2 cellular contexts compared by ENCODE assay signal in genomic region chr12:110906088-110906487, GRCh38.
A peak's percentile ranks its signal among the peaks of the same experiment; 100 is the strongest.
TF ChIP-seq lines count a peak whose summit lies in the region.

No MANE protein-coding gene starts in this region.

TF ChIP-seq in HEK293, 187 proteins besides CTCF, POLR2A, EP300 and RAD21 (continues in another document):
- TF ChIP-seq KLF10 (tag by site-specific recombination; IDR thresholded peaks at IDR 0.05) (no peak), ZNF621 (tag by site-specific recombination; IDR thresholded peaks at IDR 0.05) (no peak), ZNF350 (tag by site-specific recombination; IDR thresholded peaks at IDR 0.05) (no peak), ZNF214 (tag by site-specific recombination; IDR thresholded peaks at IDR 0.05; ENCODE audit: borderline replicate concordance) (no peak), ZEB2 (tag by site-specific recombination; IDR thresholded peaks at IDR 0.05) (no peak), ZNF132 (tag by site-specific recombination; IDR thresholded peaks at IDR 0.05; ENCODE audit: borderline replicate concordance) (no peak), ZBTB49 (tag by site-specific recombination; IDR thresholded peaks at IDR 0.05; ENCODE audit: low read depth) (no peak), ZNF280D (tag by site-specific recombination; IDR thresholded peaks at IDR 0.05) (no peak), REPIN1 (tag by site-specific recombination; IDR thresholded peaks at IDR 0.05; ENCODE audit: low read depth) (no peak), GLI2 (tag by site-specific recombination; IDR thresholded peaks at IDR 0.05; ENCODE audit: borderline replicate concordance, low read depth) (no peak), ZNF335 (tag by site-specific recombination; conservative IDR thresholded peaks at IDR 0.05) (no peak), ZNF530 (tag by site-specific recombination; IDR thresholded peaks at IDR 0.05; ENCODE audit: low read depth) (no peak), ZBTB48 (tag by site-specific recombination; IDR thresholded peaks at IDR 0.05) (no peak), SCRT2 (tag by site-specific recombination; IDR thresholded peaks at IDR 0.05) (peak; percentile 77), ZNF544 (tag by site-specific recombination; IDR thresholded peaks at IDR 0.05) (no peak), ZSCAN23 (tag by site-specific recombination; IDR thresholded peaks at IDR 0.05) (no peak), ZFHX2 (tag by site-specific recombination; conservative IDR thresholded peaks at IDR 0.05) (no peak), ZNF202 (tag by site-specific recombination; IDR thresholded peaks at IDR 0.05; ENCODE audit: borderline replicate concordance) (no peak)
- TF ChIP-seq, protein P1, sequence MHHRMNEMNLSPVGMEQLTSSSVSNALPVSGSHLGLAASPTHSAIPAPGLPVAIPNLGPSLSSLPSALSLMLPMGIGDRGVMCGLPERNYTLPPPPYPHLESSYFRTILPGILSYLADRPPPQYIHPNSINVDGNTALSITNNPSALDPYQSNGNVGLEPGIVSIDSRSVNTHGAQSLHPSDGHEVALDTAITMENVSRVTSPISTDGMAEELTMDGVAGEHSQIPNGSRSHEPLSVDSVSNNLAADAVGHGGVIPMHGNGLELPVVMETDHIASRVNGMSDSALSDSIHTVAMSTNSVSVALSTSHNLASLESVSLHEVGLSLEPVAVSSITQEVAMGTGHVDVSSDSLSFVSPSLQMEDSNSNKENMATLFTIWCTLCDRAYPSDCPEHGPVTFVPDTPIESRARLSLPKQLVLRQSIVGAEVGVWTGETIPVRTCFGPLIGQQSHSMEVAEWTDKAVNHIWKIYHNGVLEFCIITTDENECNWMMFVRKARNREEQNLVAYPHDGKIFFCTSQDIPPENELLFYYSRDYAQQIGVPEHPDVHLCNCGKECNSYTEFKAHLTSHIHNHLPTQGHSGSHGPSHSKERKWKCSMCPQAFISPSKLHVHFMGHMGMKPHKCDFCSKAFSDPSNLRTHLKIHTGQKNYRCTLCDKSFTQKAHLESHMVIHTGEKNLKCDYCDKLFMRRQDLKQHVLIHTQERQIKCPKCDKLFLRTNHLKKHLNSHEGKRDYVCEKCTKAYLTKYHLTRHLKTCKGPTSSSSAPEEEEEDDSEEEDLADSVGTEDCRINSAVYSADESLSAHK (tag by site-specific recombination; IDR thresholded peaks at IDR 0.05) = no peak
- TF ChIP-seq, protein P2, sequence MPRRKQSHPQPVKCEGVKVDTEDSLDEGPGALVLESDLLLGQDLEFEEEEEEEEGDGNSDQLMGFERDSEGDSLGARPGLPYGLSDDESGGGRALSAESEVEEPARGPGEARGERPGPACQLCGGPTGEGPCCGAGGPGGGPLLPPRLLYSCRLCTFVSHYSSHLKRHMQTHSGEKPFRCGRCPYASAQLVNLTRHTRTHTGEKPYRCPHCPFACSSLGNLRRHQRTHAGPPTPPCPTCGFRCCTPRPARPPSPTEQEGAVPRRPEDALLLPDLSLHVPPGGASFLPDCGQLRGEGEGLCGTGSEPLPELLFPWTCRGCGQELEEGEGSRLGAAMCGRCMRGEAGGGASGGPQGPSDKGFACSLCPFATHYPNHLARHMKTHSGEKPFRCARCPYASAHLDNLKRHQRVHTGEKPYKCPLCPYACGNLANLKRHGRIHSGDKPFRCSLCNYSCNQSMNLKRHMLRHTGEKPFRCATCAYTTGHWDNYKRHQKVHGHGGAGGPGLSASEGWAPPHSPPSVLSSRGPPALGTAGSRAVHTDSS (tag by site-specific recombination; IDR thresholded peaks at IDR 0.05) = peak; percentile 50; the same call in 1 of the 2 replicates

TF ChIP-seq in K562, 482 proteins besides CTCF, POLR2A, EP300 and RAD21:
- TF ChIP-seq, protein P3, sequence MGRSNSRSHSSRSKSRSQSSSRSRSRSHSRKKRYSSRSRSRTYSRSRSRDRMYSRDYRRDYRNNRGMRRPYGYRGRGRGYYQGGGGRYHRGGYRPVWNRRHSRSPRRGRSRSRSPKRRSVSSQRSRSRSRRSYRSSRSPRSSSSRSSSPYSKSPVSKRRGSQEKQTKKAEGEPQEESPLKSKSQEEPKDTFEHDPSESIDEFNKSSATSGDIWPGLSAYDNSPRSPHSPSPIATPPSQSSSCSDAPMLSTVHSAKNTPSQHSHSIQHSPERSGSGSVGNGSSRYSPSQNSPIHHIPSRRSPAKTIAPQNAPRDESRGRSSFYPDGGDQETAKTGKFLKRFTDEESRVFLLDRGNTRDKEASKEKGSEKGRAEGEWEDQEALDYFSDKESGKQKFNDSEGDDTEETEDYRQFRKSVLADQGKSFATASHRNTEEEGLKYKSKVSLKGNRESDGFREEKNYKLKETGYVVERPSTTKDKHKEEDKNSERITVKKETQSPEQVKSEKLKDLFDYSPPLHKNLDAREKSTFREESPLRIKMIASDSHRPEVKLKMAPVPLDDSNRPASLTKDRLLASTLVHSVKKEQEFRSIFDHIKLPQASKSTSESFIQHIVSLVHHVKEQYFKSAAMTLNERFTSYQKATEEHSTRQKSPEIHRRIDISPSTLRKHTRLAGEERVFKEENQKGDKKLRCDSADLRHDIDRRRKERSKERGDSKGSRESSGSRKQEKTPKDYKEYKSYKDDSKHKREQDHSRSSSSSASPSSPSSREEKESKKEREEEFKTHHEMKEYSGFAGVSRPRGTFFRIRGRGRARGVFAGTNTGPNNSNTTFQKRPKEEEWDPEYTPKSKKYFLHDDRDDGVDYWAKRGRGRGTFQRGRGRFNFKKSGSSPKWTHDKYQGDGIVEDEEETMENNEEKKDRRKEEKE (IDR thresholded peaks at IDR 0.05; ENCODE audit: borderline replicate concordance in 1 of 2, control insufficient read depth in 1 of 2, low read depth in 2 of 2, low read length in 1 of 2) = no peak
- TF ChIP-seq SMARCB1 (IDR thresholded peaks at IDR 0.05; ENCODE audit: insufficient read length, low read depth) (no peak), CUX1 (CRISPR knock-in tag; IDR thresholded peaks at IDR 0.05) (no peak), XRCC5 (IDR thresholded peaks at IDR 0.05; ENCODE audit: low read depth, low read length) (no peak), YY1 (IDR thresholded peaks at IDR 0.05; ENCODE audit: borderline replicate concordance in 1 of 3, control insufficient read depth in 1 of 3, extremely low read depth in 1 of 3, insufficient read depth in 3 of 3, insufficient read length in 1 of 3, insufficient replicate concordance in 2 of 3, low read depth in 1 of 3, low read length in 2 of 3) (no peak)
- TF ChIP-seq, protein P4, sequence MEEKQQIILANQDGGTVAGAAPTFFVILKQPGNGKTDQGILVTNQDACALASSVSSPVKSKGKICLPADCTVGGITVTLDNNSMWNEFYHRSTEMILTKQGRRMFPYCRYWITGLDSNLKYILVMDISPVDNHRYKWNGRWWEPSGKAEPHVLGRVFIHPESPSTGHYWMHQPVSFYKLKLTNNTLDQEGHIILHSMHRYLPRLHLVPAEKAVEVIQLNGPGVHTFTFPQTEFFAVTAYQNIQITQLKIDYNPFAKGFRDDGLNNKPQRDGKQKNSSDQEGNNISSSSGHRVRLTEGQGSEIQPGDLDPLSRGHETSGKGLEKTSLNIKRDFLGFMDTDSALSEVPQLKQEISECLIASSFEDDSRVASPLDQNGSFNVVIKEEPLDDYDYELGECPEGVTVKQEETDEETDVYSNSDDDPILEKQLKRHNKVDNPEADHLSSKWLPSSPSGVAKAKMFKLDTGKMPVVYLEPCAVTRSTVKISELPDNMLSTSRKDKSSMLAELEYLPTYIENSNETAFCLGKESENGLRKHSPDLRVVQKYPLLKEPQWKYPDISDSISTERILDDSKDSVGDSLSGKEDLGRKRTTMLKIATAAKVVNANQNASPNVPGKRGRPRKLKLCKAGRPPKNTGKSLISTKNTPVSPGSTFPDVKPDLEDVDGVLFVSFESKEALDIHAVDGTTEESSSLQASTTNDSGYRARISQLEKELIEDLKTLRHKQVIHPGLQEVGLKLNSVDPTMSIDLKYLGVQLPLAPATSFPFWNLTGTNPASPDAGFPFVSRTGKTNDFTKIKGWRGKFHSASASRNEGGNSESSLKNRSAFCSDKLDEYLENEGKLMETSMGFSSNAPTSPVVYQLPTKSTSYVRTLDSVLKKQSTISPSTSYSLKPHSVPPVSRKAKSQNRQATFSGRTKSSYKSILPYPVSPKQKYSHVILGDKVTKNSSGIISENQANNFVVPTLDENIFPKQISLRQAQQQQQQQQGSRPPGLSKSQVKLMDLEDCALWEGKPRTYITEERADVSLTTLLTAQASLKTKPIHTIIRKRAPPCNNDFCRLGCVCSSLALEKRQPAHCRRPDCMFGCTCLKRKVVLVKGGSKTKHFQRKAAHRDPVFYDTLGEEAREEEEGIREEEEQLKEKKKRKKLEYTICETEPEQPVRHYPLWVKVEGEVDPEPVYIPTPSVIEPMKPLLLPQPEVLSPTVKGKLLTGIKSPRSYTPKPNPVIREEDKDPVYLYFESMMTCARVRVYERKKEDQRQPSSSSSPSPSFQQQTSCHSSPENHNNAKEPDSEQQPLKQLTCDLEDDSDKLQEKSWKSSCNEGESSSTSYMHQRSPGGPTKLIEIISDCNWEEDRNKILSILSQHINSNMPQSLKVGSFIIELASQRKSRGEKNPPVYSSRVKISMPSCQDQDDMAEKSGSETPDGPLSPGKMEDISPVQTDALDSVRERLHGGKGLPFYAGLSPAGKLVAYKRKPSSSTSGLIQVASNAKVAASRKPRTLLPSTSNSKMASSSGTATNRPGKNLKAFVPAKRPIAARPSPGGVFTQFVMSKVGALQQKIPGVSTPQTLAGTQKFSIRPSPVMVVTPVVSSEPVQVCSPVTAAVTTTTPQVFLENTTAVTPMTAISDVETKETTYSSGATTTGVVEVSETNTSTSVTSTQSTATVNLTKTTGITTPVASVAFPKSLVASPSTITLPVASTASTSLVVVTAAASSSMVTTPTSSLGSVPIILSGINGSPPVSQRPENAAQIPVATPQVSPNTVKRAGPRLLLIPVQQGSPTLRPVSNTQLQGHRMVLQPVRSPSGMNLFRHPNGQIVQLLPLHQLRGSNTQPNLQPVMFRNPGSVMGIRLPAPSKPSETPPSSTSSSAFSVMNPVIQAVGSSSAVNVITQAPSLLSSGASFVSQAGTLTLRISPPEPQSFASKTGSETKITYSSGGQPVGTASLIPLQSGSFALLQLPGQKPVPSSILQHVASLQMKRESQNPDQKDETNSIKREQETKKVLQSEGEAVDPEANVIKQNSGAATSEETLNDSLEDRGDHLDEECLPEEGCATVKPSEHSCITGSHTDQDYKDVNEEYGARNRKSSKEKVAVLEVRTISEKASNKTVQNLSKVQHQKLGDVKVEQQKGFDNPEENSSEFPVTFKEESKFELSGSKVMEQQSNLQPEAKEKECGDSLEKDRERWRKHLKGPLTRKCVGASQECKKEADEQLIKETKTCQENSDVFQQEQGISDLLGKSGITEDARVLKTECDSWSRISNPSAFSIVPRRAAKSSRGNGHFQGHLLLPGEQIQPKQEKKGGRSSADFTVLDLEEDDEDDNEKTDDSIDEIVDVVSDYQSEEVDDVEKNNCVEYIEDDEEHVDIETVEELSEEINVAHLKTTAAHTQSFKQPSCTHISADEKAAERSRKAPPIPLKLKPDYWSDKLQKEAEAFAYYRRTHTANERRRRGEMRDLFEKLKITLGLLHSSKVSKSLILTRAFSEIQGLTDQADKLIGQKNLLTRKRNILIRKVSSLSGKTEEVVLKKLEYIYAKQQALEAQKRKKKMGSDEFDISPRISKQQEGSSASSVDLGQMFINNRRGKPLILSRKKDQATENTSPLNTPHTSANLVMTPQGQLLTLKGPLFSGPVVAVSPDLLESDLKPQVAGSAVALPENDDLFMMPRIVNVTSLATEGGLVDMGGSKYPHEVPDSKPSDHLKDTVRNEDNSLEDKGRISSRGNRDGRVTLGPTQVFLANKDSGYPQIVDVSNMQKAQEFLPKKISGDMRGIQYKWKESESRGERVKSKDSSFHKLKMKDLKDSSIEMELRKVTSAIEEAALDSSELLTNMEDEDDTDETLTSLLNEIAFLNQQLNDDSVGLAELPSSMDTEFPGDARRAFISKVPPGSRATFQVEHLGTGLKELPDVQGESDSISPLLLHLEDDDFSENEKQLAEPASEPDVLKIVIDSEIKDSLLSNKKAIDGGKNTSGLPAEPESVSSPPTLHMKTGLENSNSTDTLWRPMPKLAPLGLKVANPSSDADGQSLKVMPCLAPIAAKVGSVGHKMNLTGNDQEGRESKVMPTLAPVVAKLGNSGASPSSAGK (IDR thresholded peaks at IDR 0.05) = no peak
- TF ChIP-seq, protein P5, sequence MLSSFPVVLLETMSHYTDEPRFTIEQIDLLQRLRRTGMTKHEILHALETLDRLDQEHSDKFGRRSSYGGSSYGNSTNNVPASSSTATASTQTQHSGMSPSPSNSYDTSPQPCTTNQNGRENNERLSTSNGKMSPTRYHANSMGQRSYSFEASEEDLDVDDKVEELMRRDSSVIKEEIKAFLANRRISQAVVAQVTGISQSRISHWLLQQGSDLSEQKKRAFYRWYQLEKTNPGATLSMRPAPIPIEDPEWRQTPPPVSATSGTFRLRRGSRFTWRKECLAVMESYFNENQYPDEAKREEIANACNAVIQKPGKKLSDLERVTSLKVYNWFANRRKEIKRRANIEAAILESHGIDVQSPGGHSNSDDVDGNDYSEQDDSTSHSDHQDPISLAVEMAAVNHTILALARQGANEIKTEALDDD (IDR thresholded peaks at IDR 0.05) = no peak
- TF ChIP-seq, protein P6, sequence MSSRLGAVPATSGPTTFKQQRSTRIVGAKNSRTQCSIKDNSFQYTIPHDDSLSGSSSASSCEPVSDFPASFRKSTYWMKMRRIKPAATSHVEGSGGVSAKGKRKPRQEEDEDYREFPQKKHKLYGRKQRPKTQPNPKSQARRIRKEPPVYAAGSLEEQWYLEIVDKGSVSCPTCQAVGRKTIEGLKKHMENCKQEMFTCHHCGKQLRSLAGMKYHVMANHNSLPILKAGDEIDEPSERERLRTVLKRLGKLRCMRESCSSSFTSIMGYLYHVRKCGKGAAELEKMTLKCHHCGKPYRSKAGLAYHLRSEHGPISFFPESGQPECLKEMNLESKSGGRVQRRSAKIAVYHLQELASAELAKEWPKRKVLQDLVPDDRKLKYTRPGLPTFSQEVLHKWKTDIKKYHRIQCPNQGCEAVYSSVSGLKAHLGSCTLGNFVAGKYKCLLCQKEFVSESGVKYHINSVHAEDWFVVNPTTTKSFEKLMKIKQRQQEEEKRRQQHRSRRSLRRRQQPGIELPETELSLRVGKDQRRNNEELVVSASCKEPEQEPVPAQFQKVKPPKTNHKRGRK (tag; IDR thresholded peaks at IDR 0.05) = peak; percentile 44; the same call in 1 of the 2 replicates
